ENCODE assay signal across 1 cellular context in the genomic region with DNA sequence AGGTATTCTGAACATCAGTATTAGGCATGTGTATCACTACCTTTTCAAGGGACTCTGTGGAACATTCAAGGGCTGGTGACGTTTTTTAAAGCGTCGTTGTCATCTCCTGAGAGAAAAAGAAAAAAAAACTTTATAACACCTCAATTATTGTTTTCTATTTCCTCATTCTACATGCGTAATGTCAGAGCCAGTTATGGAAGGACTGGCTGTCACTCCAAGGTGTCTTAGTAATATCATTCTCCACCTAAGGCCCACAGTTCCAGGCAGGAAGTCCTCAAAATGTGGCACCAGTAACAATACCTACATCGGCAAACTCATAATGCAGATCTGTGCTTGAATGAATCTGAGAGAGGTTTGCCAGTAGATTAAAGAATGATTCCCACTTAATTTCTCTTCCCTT.
TF ChIP-seq lines count a peak whose summit lies in the region.

No MANE protein-coding gene starts in this region.

TF ChIP-seq in WTC11, 78 proteins besides CTCF, POLR2A, EP300 and RAD21 (continued from another document):
- TF ChIP-seq, protein P1, sequence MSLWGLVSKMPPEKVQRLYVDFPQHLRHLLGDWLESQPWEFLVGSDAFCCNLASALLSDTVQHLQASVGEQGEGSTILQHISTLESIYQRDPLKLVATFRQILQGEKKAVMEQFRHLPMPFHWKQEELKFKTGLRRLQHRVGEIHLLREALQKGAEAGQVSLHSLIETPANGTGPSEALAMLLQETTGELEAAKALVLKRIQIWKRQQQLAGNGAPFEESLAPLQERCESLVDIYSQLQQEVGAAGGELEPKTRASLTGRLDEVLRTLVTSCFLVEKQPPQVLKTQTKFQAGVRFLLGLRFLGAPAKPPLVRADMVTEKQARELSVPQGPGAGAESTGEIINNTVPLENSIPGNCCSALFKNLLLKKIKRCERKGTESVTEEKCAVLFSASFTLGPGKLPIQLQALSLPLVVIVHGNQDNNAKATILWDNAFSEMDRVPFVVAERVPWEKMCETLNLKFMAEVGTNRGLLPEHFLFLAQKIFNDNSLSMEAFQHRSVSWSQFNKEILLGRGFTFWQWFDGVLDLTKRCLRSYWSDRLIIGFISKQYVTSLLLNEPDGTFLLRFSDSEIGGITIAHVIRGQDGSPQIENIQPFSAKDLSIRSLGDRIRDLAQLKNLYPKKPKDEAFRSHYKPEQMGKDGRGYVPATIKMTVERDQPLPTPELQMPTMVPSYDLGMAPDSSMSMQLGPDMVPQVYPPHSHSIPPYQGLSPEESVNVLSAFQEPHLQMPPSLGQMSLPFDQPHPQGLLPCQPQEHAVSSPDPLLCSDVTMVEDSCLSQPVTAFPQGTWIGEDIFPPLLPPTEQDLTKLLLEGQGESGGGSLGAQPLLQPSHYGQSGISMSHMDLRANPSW (CRISPR knock-in tag; conservative IDR thresholded peaks at IDR 0.05; ENCODE audit: low read depth) = no peak
- no peak for TF ChIP-seq CREM (CRISPR knock-in tag; IDR thresholded peaks at IDR 0.05)
- TF ChIP-seq GRHL2 (CRISPR knock-in tag; IDR thresholded peaks at IDR 0.05; ENCODE audit: insufficient replicate concordance, severe bottlenecking) = no peak
- TF ChIP-seq JAZF1 (CRISPR knock-in tag; IDR thresholded peaks at IDR 0.05) = no peak
- TF ChIP-seq, protein P2, sequence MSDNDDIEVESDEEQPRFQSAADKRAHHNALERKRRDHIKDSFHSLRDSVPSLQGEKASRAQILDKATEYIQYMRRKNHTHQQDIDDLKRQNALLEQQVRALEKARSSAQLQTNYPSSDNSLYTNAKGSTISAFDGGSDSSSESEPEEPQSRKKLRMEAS (CRISPR knock-in tag; IDR thresholded peaks at IDR 0.05) = no peak
- TF ChIP-seq NFE2L1 (CRISPR knock-in tag; IDR thresholded peaks at IDR 0.05) = no peak
